ENCODE assay signal across 9 cellular contexts in genomic region chr14:100586153-100586519, GRCh38. TPM values are rescaled to one million over a fixed set of nuclear protein-coding genes. Genes with fewer than 3 reads are reported as not detected.
DNase-seq lines count a peak whose midpoint lies in the region; ATAC-seq and TF ChIP-seq lines count a peak whose summit lies in the region.
"Had no signal": no experiment of that assay in that cellular context is flagged by ENCODE, and none has a peak within 500 bp of the region (broad histone marks: within the 10 kb centered on the region; RNA-seq: fewer than 3 reads in every experiment).

No MANE protein-coding gene starts in this region.

- no peaks in the 10 kb centered on the region for H3K4me1 Mint-ChIP-seq in endodermal cell

- H3K9me3 ChIP-seq in BLaER1 treated with 17β-estradiol and CSF1 and Interleukin-3, amounts not matched to agents 10 nM and 100 nM (replicated peaks in 1 of 11), result no peaks in the 10 kb centered on the region
- no peaks in the 10 kb centered on the region for H3K9me3 ChIP-seq in PC-3 (ENCODE audit: low read length)
- no peaks in the 10 kb centered on the region for H3K9me3 ChIP-seq in endodermal cell (ENCODE audit: control insufficient read depth, low read length)
- no peaks in the 10 kb centered on the region for H3K9me3 ChIP-seq in neural cell (ENCODE audit: low read length)

- peaks cover 0 to 13% (median 0%) of the 10 kb centered on the region in 11 experiments; a peak in 6 of 22 replicates for H4K20me1 ChIP-seq in BLaER1 treated with 17β-estradiol and CSF1 and Interleukin-3, amounts not matched to agents 10 nM and 100 nM
- H4K20me1 ChIP-seq in PC-3 (ENCODE audit: low read length), result no peaks in the 10 kb centered on the region
- no peaks in the 10 kb centered on the region for H4K20me1 ChIP-seq in neural cell (ENCODE audit: insufficient read depth)

- H3K36me3 Mint-ChIP-seq in endodermal cell (ENCODE audit: low read depth), result no peaks in the 10 kb centered on the region

- peak overlapping the region in 10 of 11 experiments; percentile 55 to 77 (median 73); a peak in 16 of 22 replicates for H3K9ac ChIP-seq in BLaER1 treated with 17β-estradiol and CSF1 and Interleukin-3, amounts not matched to agents 10 nM and 100 nM
- peak overlapping the region; percentile 72 for H3K9ac ChIP-seq in PC-3 (ENCODE audit: low read length)
- no peak overlapping the region for H3K9ac ChIP-seq in endodermal cell (ENCODE audit: extremely low read depth, low read length, poor library complexity, severe bottlenecking)
- H3K9ac ChIP-seq in neural cell (ENCODE audit: low read length), result peak overlapping the region; percentile 68

- intact Hi-C loops in PC-3 (cut with micrococcal nuclease), result no loop called here

- H3K4me3 ChIP-seq in BLaER1 treated with 17β-estradiol and CSF1 and Interleukin-3, amounts not matched to agents 10 nM and 100 nM, result peak overlapping the region; percentile 56 to 78 (median 67)
- H3K4me3 ChIP-seq in PC-3 (ENCODE audit: low read length) (peak overlapping the region; percentile 72), endodermal cell (ENCODE audit: low read length) (no peak overlapping the region), neural cell (ENCODE audit: low read length) (peak overlapping the region; percentile 86)

- POLR2A ChIA-PET in PC-3 (lab: Charles Lee; ENCODE audit: unreplicated experiment), result no interaction called here

- H3K27me3 ChIP-seq in BLaER1 treated with 17β-estradiol and CSF1 and Interleukin-3, amounts not matched to agents 10 nM and 100 nM, result peaks cover 15 to 32% (median 22%) of the 10 kb centered on the region in 11 experiments; a peak in 21 of 22 replicates
- H3K27me3 ChIP-seq in PC-3 (ENCODE audit: low read length), result no peaks in the 10 kb centered on the region
- H3K27me3 ChIP-seq in endodermal cell (ENCODE audit: control insufficient read depth, insufficient read depth, low read length, poor library complexity, severe bottlenecking), result peaks cover 60% of the 10 kb centered on the region
- H3K27me3 ChIP-seq in neural cell (ENCODE audit: insufficient read depth, low read depth, low read length), result no peaks in the 10 kb centered on the region

- TF ChIP-seq RAD21 in neural cell (conservative IDR thresholded peaks at IDR 0.05), result no peak

- ATAC-seq in PC-3 (no peak), HG03469 (IDR thresholded peaks at IDR 0.05; ENCODE audit: unreplicated experiment) (no peak), HG02840 (IDR thresholded peaks at IDR 0.05; ENCODE audit: low FRiP score, unreplicated experiment) (no peak)

- H3K9me2 ChIP-seq in PC-3 (replicated peaks; ENCODE audit: low read length) (no peaks in the 10 kb centered on the region), neural cell (ENCODE audit: insufficient read depth, low read length) (no peaks in the 10 kb centered on the region)

- BruUV-seq in PC-3 (replicated peaks; lab: Mats Ljungman, UMichigan), result no TSS peak

- H3K4me1 ChIP-seq in BLaER1 treated with 17β-estradiol and CSF1 and Interleukin-3, amounts not matched to agents 10 nM and 100 nM, result peaks cover 11 to 43% (median 38%) of the 10 kb centered on the region in 10 experiments; a peak in 19 of 20 replicates
- H3K4me1 ChIP-seq in PC-3 (ENCODE audit: insufficient read depth, low read length) (peaks cover 7% of the 10 kb centered on the region; the same call in 1 of the 2 replicates), endodermal cell (ENCODE audit: control insufficient read depth, insufficient read depth, low read length) (no peaks in the 10 kb centered on the region)

- H3K27ac ChIP-seq in BLaER1 treated with 17β-estradiol and CSF1 and Interleukin-3, amounts not matched to agents 10 nM and 100 nM, result peak overlapping the region in 7 of 11 experiments; percentile 57 to 77 (median 70); a peak in 9 of 22 replicates
- no peak overlapping the region for H3K27ac ChIP-seq in PC-3 (ENCODE audit: low read length)
- no peak overlapping the region for H3K27ac ChIP-seq in endodermal cell (ENCODE audit: low read depth, low read length)
- H3K27ac ChIP-seq in neural cell (ENCODE audit: low read length), result no peak overlapping the region

- H3K79me2 ChIP-seq in PC-3 (ENCODE audit: low read length), result no peaks in the 10 kb centered on the region
- no peaks in the 10 kb centered on the region for H3K79me2 ChIP-seq in neural cell (replicated peaks; ENCODE audit: insufficient read depth, low read length)

- H3K27me3 Mint-ChIP-seq in endodermal cell (ENCODE audit: insufficient read depth), result peaks cover 63% of the 10 kb centered on the region

- H3F3A ChIP-seq in PC-3 (ENCODE audit: low read length, unreplicated experiment) (no peaks in the 10 kb centered on the region), neural cell (ENCODE audit: insufficient read depth, low read length, poor library complexity, severe bottlenecking) (no peaks in the 10 kb centered on the region)

- DNase-seq in PC-3, result no peak
- no peak for DNase-seq in endodermal cell
- DNase-seq in kidney tubule cell (ENCODE audit: low spot score), result no peak
- DNase-seq in kidney glomerular epithelial cell (lab: John Stamatoyannopoulos, UW), result no peak
- DNase-seq: stimulated activated naive CD4-positive, alpha-beta T cell treated with Interleukin-2 at 50 U/mL for 16 hours had no signal

- peak overlapping the region; percentile 93 to 100 (median 99) for H3K4me2 ChIP-seq in BLaER1 treated with 17β-estradiol and CSF1 and Interleukin-3, amounts not matched to agents 10 nM and 100 nM
- H3K4me2 ChIP-seq in PC-3 (ENCODE audit: low read length), result peak overlapping the region; percentile 95
- peak overlapping the region; percentile 68 for H3K4me2 ChIP-seq in neural cell (ENCODE audit: low read length)

- H3K4me3 Mint-ChIP-seq in endodermal cell, result peak overlapping the region; percentile 50

- CTCF ChIA-PET in PC-3 (lab: Charles Lee), result no interaction called here

- TF ChIP-seq EP300 in neural cell (conservative IDR thresholded peaks at IDR 0.05; ENCODE audit: poor library complexity, severe bottlenecking), result no peak

- H2AFZ ChIP-seq in PC-3 (ENCODE audit: low read length), result peak overlapping the region; percentile 94
- no peak overlapping the region for H2AFZ ChIP-seq in neural cell (ENCODE audit: low read depth, low read length)

- WGBS in endodermal cell (ENCODE audit: insufficient coverage in 1 of 2, insufficient read length in 1 of 2), 2 experiments, result 58 to 90% methylated on average over 2 to 16 of the region's 16 CpGs

- no peak overlapping the region for H3K27ac Mint-ChIP-seq in endodermal cell

- TF ChIP-seq CTCF in PC-3 (conservative IDR thresholded peaks at IDR 0.05; ENCODE audit: low read depth, low read length) (no peak), endodermal cell (conservative IDR thresholded peaks at IDR 0.05) (no peak), neural cell (IDR thresholded peaks at IDR 0.05; ENCODE audit: poor library complexity, severe bottlenecking) (no peak)

- H3K36me3 ChIP-seq in BLaER1 treated with 17β-estradiol and CSF1 and Interleukin-3, amounts not matched to agents 10 nM and 100 nM, result no peaks in the 10 kb centered on the region
- no peaks in the 10 kb centered on the region for H3K36me3 ChIP-seq in PC-3 (ENCODE audit: low read depth, low read length)
- H3K36me3 ChIP-seq in endodermal cell (ENCODE audit: control insufficient read depth, insufficient read depth, low read length), result no peaks in the 10 kb centered on the region
- no peaks in the 10 kb centered on the region for H3K36me3 ChIP-seq in neural cell (ENCODE audit: insufficient read depth, low read length)

- no peaks in the 10 kb centered on the region for H3K9me3 Mint-ChIP-seq in endodermal cell

TF ChIP-seq in neural cell, 6 proteins besides CTCF, POLR2A, EP300 and RAD21:
- TF ChIP-seq SMC3 (conservative IDR thresholded peaks at IDR 0.05; ENCODE audit: poor library complexity), result no peak
- TF ChIP-seq TAF1 (IDR thresholded peaks at IDR 0.05; ENCODE audit: low read depth), result no peak
- TF ChIP-seq POLR2AphosphoS5 (IDR thresholded peaks at IDR 0.05), result no peak

RNA-seq across cellular contexts. Expression of gene BEGAIN, which starts 1.1 kb away (rescaled TPM):
- total RNA-seq in PC-3 (2014; rRNA removed) (3.5 and 3.8 TPM in 2 replicates), endodermal cell (1 to 10 TPM in 1 of 2 donors, under 1 TPM in 1; 0.91 to 1.3 TPM)
- 1.4 TPM for polyA plus RNA-seq in endodermal cell (2013, experiment 1 of 2)
- 1.1 TPM for polyA plus RNA-seq in endodermal cell (2013, experiment 2 of 2)
- polyA plus RNA-seq in neural cell, result 10.9 and 28.2 TPM in 2 replicates
- 17.5 and 27.8 TPM in 2 replicates for polyA minus RNA-seq in neural cell

Comparison
In these comparisons a context has a peak if more than half of its experiments do, and no peak if none do; other contexts are left out.
1. H3K27ac ChIP-seq: peak in BLaER1 treated with 17β-estradiol and CSF1 and Interleukin-3, amounts not matched to agents 10 nM and 100 nM (7 of 11); none in PC-3 (single experiment), endodermal cell (single experiment) and neural cell (single experiment).
2. Peak in every context shown above with its lines, with median percentiles within 50 percentile points of each other: H3K4me2 ChIP-seq.